In the genomic region with DNA sequence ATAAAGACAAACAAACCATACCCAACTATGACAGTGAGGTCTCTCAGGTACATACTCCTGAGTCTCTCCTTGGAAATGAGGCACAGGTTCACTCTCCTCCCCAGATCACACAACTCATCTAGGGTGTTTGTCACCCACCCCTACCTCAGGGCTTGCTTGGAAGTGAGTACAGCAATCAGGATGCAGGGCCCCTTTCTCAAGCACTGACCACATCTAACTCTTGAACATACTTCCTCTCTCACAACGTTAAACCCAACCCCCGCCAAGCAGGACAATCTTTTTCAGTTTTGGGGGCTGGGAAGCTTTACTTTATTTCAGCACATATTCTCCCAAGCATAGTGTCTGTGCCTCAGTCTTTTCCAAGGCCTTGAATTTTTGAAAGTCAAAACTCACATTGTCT, we compare ENCODE assay signal across 13 cellular contexts. TPM values are rescaled to one million over a fixed set of nuclear protein-coding genes. Genes with fewer than 3 reads are reported as not detected.
A peak's percentile ranks its signal among the peaks of the same experiment; 100 is the strongest.
DNase-seq lines count a peak whose midpoint lies in the region; ATAC-seq, FAIRE-seq and TF ChIP-seq lines count a peak whose summit lies in the region.
"Had no signal": no experiment of that assay in that cellular context is flagged by ENCODE, and none has a peak within 500 bp of the region (broad histone marks: within the 10 kb centered on the region; RNA-seq: fewer than 3 reads in every experiment).

No MANE protein-coding gene starts in this region.

- no peaks in the 10 kb centered on the region for H3K9me3 Mint-ChIP-seq in activated naive CD4-positive, alpha-beta T cell treated with anti-CD3 and anti-CD28 coated beads for 36 hours

- TF ChIP-seq CTCF in GM12878 (IDR thresholded peaks at IDR 0.05 in 2 of 3, conservative IDR thresholded peaks at IDR 0.05 in 1 of 3; ENCODE audit: control insufficient read depth in 2 of 3, extremely low read depth in 1 of 3, insufficient read depth in 1 of 3, low read depth in 3 of 3, low read length in 3 of 3) (no peak), upper lobe of left lung (IDR thresholded peaks at IDR 0.05) (no peak)

- TF ChIP-seq POLR2A in GM12878 (IDR thresholded peaks at IDR 0.05; ENCODE audit: low read depth, low read length) (no peak), upper lobe of left lung (IDR thresholded peaks at IDR 0.05) (no peak)

- peak overlapping the region; percentile 44 for H3K27ac Mint-ChIP-seq in activated naive CD4-positive, alpha-beta T cell treated with anti-CD3 and anti-CD28 coated beads for 36 hours

- no peak overlapping the region for H3K4me3 ChIP-seq in GM12878
- no peak overlapping the region for H3K4me3 ChIP-seq in upper lobe of left lung

- H2AFZ ChIP-seq in GM12878 (ENCODE audit: control insufficient read depth, low read depth, low read length), result peak overlapping the region; percentile 55; the same call in 1 of the 2 replicates

- H3K36me3 Mint-ChIP-seq in activated naive CD4-positive, alpha-beta T cell treated with anti-CD3 and anti-CD28 coated beads for 36 hours (ENCODE audit: low read depth), result peaks cover 4% of the 10 kb centered on the region

- peak; percentile 11; the same call in 2 of the 3 replicates for ATAC-seq in GM12878
- peak; percentile 11 to 30 for ATAC-seq in upper lobe of left lung (ENCODE audit: low FRiP score in 2 of 2)
- no peak for ATAC-seq in sciatic nerve

- in situ Hi-C loops in GM12878 (cut with MboI), result no loop called here

- peaks cover 16% of the 10 kb centered on the region for H3K4me1 ChIP-seq in GM12878 (ENCODE audit: control insufficient read depth, insufficient read depth, low read length)
- peaks cover 0 to 7% (median 2%) of the 10 kb centered on the region in 4 donors for H3K4me1 ChIP-seq in upper lobe of left lung

- H3K9me3 ChIP-seq in GM12878 (replicated peaks; ENCODE audit: control insufficient read depth, insufficient read depth, low read length) (no peaks in the 10 kb centered on the region; the same call in 2 of the 3 replicates), upper lobe of left lung (no peaks in the 10 kb centered on the region)

- no peaks in the 10 kb centered on the region for H3K27me3 Mint-ChIP-seq in activated naive CD4-positive, alpha-beta T cell treated with anti-CD3 and anti-CD28 coated beads for 36 hours (ENCODE audit: low read depth)

- 32% methylated on average over 2 of the region's 2 CpGs for WGBS in GM12878 (ENCODE audit: insufficient coverage, insufficient replicate concordance, low lambda C conversion rate, missing lambda C conversion rate)
- 45 to 57% methylated on average over 2 of the region's 2 CpGs for WGBS in upper lobe of left lung, 2 donors

- H4K20me1 ChIP-seq in GM12878 (ENCODE audit: control insufficient read depth, insufficient read depth), result no peaks in the 10 kb centered on the region

- TF ChIP-seq RAD21 in GM12878 (IDR thresholded peaks at IDR 0.05; ENCODE audit: insufficient read depth, low read depth, low read length), result no peak

- SMC1A ChIA-PET in GM12878 (lab: Charles Lee; ENCODE audit: uncharacterized antibody, unreplicated experiment), result interaction anchor here (1.0 to 9.7 kb wide), 3 partner anchors 9 to 63 kb away, joined by 3 to 158 read pairs (median 5); partner anchors contain the start of gene GALC

- BruUV-seq in GM12878 (replicated peaks; lab: Mats Ljungman, UMichigan), result no TSS peak

- RAD21 ChIA-PET in GM12878 (lab: Charles Lee; ENCODE audit: unreplicated experiment), result interaction anchor here (6.3 kb wide), 1 partner anchor 9 kb away, joined by 107 read pairs; the partner anchor contains the start of gene GALC

- H3K4me2 ChIP-seq in GM12878 (ENCODE audit: control insufficient read depth, insufficient read depth), result peak overlapping the region; percentile 62

- no peaks in the 10 kb centered on the region for H3K36me3 ChIP-seq in GM12878 (ENCODE audit: control insufficient read depth in 2 of 2, insufficient read depth in 2 of 2, low read length in 1 of 2)
- H3K36me3 ChIP-seq in upper lobe of left lung, result no peaks in the 10 kb centered on the region

- TF ChIP-seq EP300 in GM12878 (IDR thresholded peaks at IDR 0.05; ENCODE audit: borderline replicate concordance in 1 of 2, control insufficient read depth in 1 of 2, low read depth in 2 of 2, low read length in 2 of 2) (no peak), upper lobe of left lung (IDR thresholded peaks at IDR 0.05) (no peak)

- 0 out of 2 replicates have a peak overlapping the region, but pooled peaks have one; percentile 6 for H3K27ac ChIP-seq in GM12878 (ENCODE audit: control insufficient read depth, insufficient read depth)
- peak overlapping the region; percentile 19 to 64 (median 61) for H3K27ac ChIP-seq in upper lobe of left lung

- peak; percentile 57 for DNase-seq in activated naive CD4-positive, alpha-beta T cell treated with anti-CD3 and anti-CD28 coated beads for 36 hours
- no peak for DNase-seq in activated naive CD4-positive, alpha-beta T cell treated with anti-CD3 and anti-CD28 coated beads, Interleukin-2, amount 50 U/mL, for 16 hours
- peak; percentile 87 to 91 for DNase-seq in NOMO-1 (lab: John Stamatoyannopoulos, UW; ENCODE audit: unreplicated experiment in 2 of 2)
- DNase-seq in GM12878 (ENCODE audit: low read depth, low spot score), result no peak
- DNase-seq in upper lobe of left lung, result peak in 1 of 2 donors; percentile 45
- DNase-seq in iPS-NIHi7 (ENCODE audit: extremely low spot score), result no peak
- DNase-seq in NCI-H82 (lab: John Stamatoyannopoulos, UW), result no peak
- DNase-seq in sciatic nerve (ENCODE audit: low spot score), result no peak
- DNase-seq: activated effector memory CD4-positive, alpha-beta T cell treated with Interleukin-2 at 50 U/mL for 16 hours; NCI-H1105 treated with DMSO at 0.1 percent for 48 hours; posterior cingulate gyrus had no signal

- no peak overlapping the region for H3K9ac ChIP-seq in GM12878 (ENCODE audit: control insufficient read depth, insufficient read depth, low read length)

- peaks cover 48% of the 10 kb centered on the region for H3K4me1 Mint-ChIP-seq in activated naive CD4-positive, alpha-beta T cell treated with anti-CD3 and anti-CD28 coated beads for 36 hours (ENCODE audit: low read depth)

- CTCF ChIA-PET in activated naive CD4-positive, alpha-beta T cell treated with anti-CD3 and anti-CD28 coated beads for 36 hours (lab: Charles Lee), result interaction anchor here (0.5 to 1.3 kb wide), 2 partner anchors 9 to 1937 kb away, joined by 3 read pairs; partner anchors contain the start of gene GALC
- CTCF ChIA-PET in GM12878 (lab: Yijun Ruan, JAX), result interaction anchor here (2.6 to 3.3 kb wide), 2 partner anchors 9 to 12 kb away, joined by 7 to 18 read pairs; partner anchors contain the start of gene GALC

- intact Hi-C loops in activated naive CD4-positive, alpha-beta T cell treated with anti-CD3 and anti-CD28 coated beads for 36 hours (cut with micrococcal nuclease), result no loop called here
- intact Hi-C loops in GM12878 (cut with micrococcal nuclease; ENCODE audit: unreplicated experiment) (no loop called here), sciatic nerve (cut with DNase I) (no loop called here)

- H3K79me2 ChIP-seq in GM12878 (ENCODE audit: control insufficient read depth, insufficient read depth, low read length), result peaks cover 21% of the 10 kb centered on the region

- no peak for FAIRE-seq in GM12878 (lab: Jason Lieb, UNC)
- FAIRE-seq: islet of Langerhans, urothelium cell line had no signal

- no peaks in the 10 kb centered on the region for H3K27me3 ChIP-seq in GM12878 (replicated peaks in 1 of 2; ENCODE audit: control insufficient read depth in 2 of 2, insufficient read depth in 2 of 2, low read length in 1 of 2)
- no peaks in the 10 kb centered on the region for H3K27me3 ChIP-seq in upper lobe of left lung

- H3K4me3 Mint-ChIP-seq in activated naive CD4-positive, alpha-beta T cell treated with anti-CD3 and anti-CD28 coated beads for 36 hours, result no peak overlapping the region

- POLR2A ChIA-PET in GM12878 (lab: Charles Lee), result interaction anchor here (10.0 kb wide), 1 partner anchor 9 kb away, joined by 122 read pairs; the partner anchor contains the start of gene GALC

RNA-seq across cellular contexts. Expression of gene GPR65, which starts 2.5 kb away (rescaled TPM):
- total RNA-seq in activated naive CD4-positive, alpha-beta T cell treated with anti-CD3 and anti-CD28 coated beads for 36 hours, result 10 to 100 TPM; 10.4 to 11.1 TPM
- 50.5 and 54.0 TPM in 2 replicates for total RNA-seq in GM12878 (2013; cell fraction: nucleolus; rRNA removed)
- total RNA-seq in GM12878 (2014; rRNA removed) (11.5 and 14.0 TPM in 2 replicates), GM12878 (2014; rRNA removed; fragmentation: Illumina TruSeq; extraction: Trizol) (11.6 and 12.7 TPM in 2 replicates), GM12878 (2021) (7.3 and 8.2 TPM in 2 replicates), upper lobe of left lung (1 to 10 TPM; 3.2 to 7.0 (median 3.8) TPM), sciatic nerve (2.7 TPM)
- polyA plus RNA-seq in GM12878 (2011; ENCODE audit: low read depth), result 2.5 TPM
- polyA plus RNA-seq in GM12878 (2011; rRNA removed) (14.7 and 25.1 TPM in 2 replicates), GM12878 (2014; fragmentation: Illumina TruSeq; extraction: Trizol) (9.3 and 12.2 TPM in 2 replicates), GM12878 (2014; fragmentation: Nextera tagmentation; extraction: Ambion mirVana) (10 to 100 TPM in 1 of 2 experiments, 1 to 10 TPM in 1; 9.4 to 12.1 TPM), GM12878 (2014; rRNA removed) (3.7 and 4.4 TPM in 2 replicates), GM12878 (2016; fragmentation: Nextera tagmentation; extraction: Ambion mirVana) (1 to 10 TPM; 6.6 to 7.9 TPM)
- polyA plus RNA-seq in GM12878 (2011; cell fraction: cytosol; rRNA removed), result 4.3 and 6.1 TPM in 2 replicates
- 9.3 and 11.4 TPM in 2 replicates for polyA plus RNA-seq in GM12878 (2011; cell fraction: nucleus; rRNA removed)
- 3.5 and 6.0 TPM in 2 replicates for polyA plus RNA-seq in GM12878 (2012)
- polyA minus RNA-seq in GM12878 (2011; rRNA and poly(A)+ RNA removed), result 20.1 and 30.4 TPM in 2 replicates
- polyA minus RNA-seq in GM12878 (2011; cell fraction: cytosol; rRNA and poly(A)+ RNA removed), result 3.6 and 6.1 TPM in 2 replicates
- polyA minus RNA-seq in GM12878 (2011; cell fraction: nucleus; rRNA and poly(A)+ RNA removed), result 17.3 and 22.3 TPM in 2 replicates

RNA-seq across cellular contexts. Expression of gene GALC, which starts 9.4 kb away (rescaled TPM):
- total RNA-seq in activated naive CD4-positive, alpha-beta T cell treated with anti-CD3 and anti-CD28 coated beads for 36 hours, result 10 to 100 TPM; 11.2 to 12.7 TPM
- total RNA-seq in GM12878 (2013; cell fraction: nucleolus; rRNA removed), result 63.0 and 73.0 TPM in 2 replicates
- total RNA-seq in GM12878 (2014; rRNA removed) (4.8 and 6.1 TPM in 2 replicates), GM12878 (2014; rRNA removed; fragmentation: Illumina TruSeq; extraction: Trizol) (4.5 and 4.9 TPM in 2 replicates), GM12878 (2021) (4.1 and 7.5 TPM in 2 replicates), upper lobe of left lung (10 to 100 TPM; 24.2 to 64.3 (median 49.0) TPM), sciatic nerve (47.8 TPM)
- 3.1 TPM for polyA plus RNA-seq in GM12878 (2011; ENCODE audit: low read depth)
- polyA plus RNA-seq in GM12878 (2011; rRNA removed) (14.0 and 19.2 TPM in 2 replicates), GM12878 (2014; fragmentation: Illumina TruSeq; extraction: Trizol) (3.9 and 7.0 TPM in 2 replicates), GM12878 (2014; fragmentation: Nextera tagmentation; extraction: Ambion mirVana) (1 to 10 TPM; 1.3 to 1.9 TPM), GM12878 (2014; rRNA removed) (2.8 and 4.7 TPM in 2 replicates), GM12878 (2016; fragmentation: Nextera tagmentation; extraction: Ambion mirVana) (1 to 10 TPM; 4.6 to 5.0 TPM)
- polyA plus RNA-seq in GM12878 (2011; cell fraction: cytosol; rRNA removed), result 6.2 and 7.0 TPM in 2 replicates
- polyA plus RNA-seq in GM12878 (2011; cell fraction: nucleus; rRNA removed), result 14.6 and 15.2 TPM in 2 replicates
- 3.8 TPM in 2 replicates for polyA plus RNA-seq in GM12878 (2012)
- polyA minus RNA-seq in GM12878 (2011; rRNA and poly(A)+ RNA removed), result 12.7 and 13.4 TPM in 2 replicates
- 5.3 and 8.3 TPM in 2 replicates for polyA minus RNA-seq in GM12878 (2011; cell fraction: cytosol; rRNA and poly(A)+ RNA removed)
- polyA minus RNA-seq in GM12878 (2011; cell fraction: nucleus; rRNA and poly(A)+ RNA removed), result 16.3 and 18.2 TPM in 2 replicates

Comparison
In these comparisons a context has a peak if more than half of its experiments do, and no peak if none do; other contexts are left out.
1. DNase-seq: peak in activated naive CD4-positive, alpha-beta T cell treated with anti-CD3 and anti-CD28 coated beads for 36 hours (single experiment) and NOMO-1 (2 of 2); none in activated naive CD4-positive, alpha-beta T cell treated with anti-CD3 and anti-CD28 coated beads, Interleukin-2, amount 50 U/mL, for 16 hours (single experiment), GM12878 (single experiment), iPS-NIHi7 (single experiment), NCI-H82 (single experiment) and sciatic nerve (single experiment).